13 cellular contexts compared by ENCODE assay signal in the genomic region with DNA sequence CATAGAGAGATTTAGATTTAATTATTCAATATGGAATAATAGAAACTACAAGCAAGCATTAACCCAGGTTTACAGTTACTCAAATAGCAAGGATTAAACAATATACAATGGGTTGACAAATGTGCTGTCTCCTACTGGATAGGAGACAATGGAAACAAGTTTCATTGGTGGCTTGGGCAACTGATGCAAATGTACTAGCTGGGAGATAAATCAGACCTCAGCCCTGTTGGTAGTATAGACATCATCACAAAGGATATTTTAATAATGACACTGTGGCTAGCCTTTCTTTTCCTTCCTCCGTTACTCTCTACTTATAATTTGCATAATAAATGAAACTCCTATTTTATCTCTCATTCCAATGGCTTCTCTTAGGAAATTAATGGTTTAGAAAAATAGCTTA.
"Had no signal": no experiment of that assay in that cellular context is flagged by ENCODE, and none has a peak within 500 bp of the region (broad histone marks: within the 10 kb centered on the region; RNA-seq: fewer than 3 reads in every experiment).

No MANE protein-coding gene starts in this region.

- H3K27ac Mint-ChIP-seq: activated CD8-positive, alpha-beta T cell treated with anti-CD3 and anti-CD28 coated beads for 36 hours; activated naive CD8-positive, alpha-beta T cell treated with anti-CD3 and anti-CD28 coated beads, Interleukin-2, amount 10 ng/mL, durations not matched to agents 7 days and 5 days; activated T-cell treated with anti-CD3 and anti-CD28 coated beads, Interleukin-2, amount 50 U/mL, for 72 hours; type B pancreatic cell had no signal

- H3K4me1 ChIP-seq: parathyroid adenoma had no signal

- DNase-seq: activated CD8-positive, alpha-beta memory T cell treated with anti-CD3 and anti-CD28 coated beads, Interleukin-2, amount 50 U/mL, for 4 hours; activated CD8-positive, alpha-beta T cell treated with anti-CD3 and anti-CD28 coated beads for 36 hours; activated gamma-delta T cell treated with Interleukin-2 at 50 U/mL for 16 hours; activated naive CD8-positive, alpha-beta T cell treated with anti-CD3 and anti-CD28 coated beads, Interleukin-2, amount 10 ng/mL, durations not matched to agents 7 days and 5 days; activated T-cell treated with anti-CD3 and anti-CD28 coated beads, Interleukin-2, amount 50 U/mL, for 72 hours; dorsolateral prefrontal cortex; stimulated activated CD4-positive, alpha-beta T cell treated with anti-CD3 and anti-CD28 coated beads, Interleukin-1b, Interleukin-23, amount 100 ng/mL, for 48 hours; stimulated activated naive CD4-positive, alpha-beta T cell; SW 1271 had no signal

- H3K27me3 ChIP-seq: dorsolateral prefrontal cortex had no signal

- H3K9me3 ChIP-seq: mucosa of descending colon had no signal

- H3K27ac ChIP-seq: dorsolateral prefrontal cortex, parathyroid adenoma had no signal

- H3K9me3 Mint-ChIP-seq: activated CD8-positive, alpha-beta T cell treated with anti-CD3 and anti-CD28 coated beads for 36 hours; activated naive CD8-positive, alpha-beta T cell treated with anti-CD3 and anti-CD28 coated beads, Interleukin-2, amount 10 ng/mL, durations not matched to agents 7 days and 5 days; activated T-cell treated with anti-CD3 and anti-CD28 coated beads, Interleukin-2, amount 50 U/mL, for 72 hours; neural crest cell; type B pancreatic cell had no signal

- ATAC-seq: activated CD8-positive, alpha-beta T cell treated with anti-CD3 and anti-CD28 coated beads for 36 hours; activated T-cell treated with anti-CD3 and anti-CD28 coated beads, Interleukin-2, amount 50 U/mL, for 72 hours had no signal

- H3K79me2 ChIP-seq: parathyroid adenoma had no signal

- H2AFZ ChIP-seq: parathyroid adenoma had no signal

- H3K36me3 Mint-ChIP-seq: activated naive CD8-positive, alpha-beta T cell treated with anti-CD3 and anti-CD28 coated beads, Interleukin-2, amount 10 ng/mL, durations not matched to agents 7 days and 5 days; type B pancreatic cell had no signal

- H3K27me3 Mint-ChIP-seq: activated CD8-positive, alpha-beta T cell treated with anti-CD3 and anti-CD28 coated beads for 36 hours; activated naive CD8-positive, alpha-beta T cell treated with anti-CD3 and anti-CD28 coated beads, Interleukin-2, amount 10 ng/mL, durations not matched to agents 7 days and 5 days; type B pancreatic cell had no signal

- H3K4me3 Mint-ChIP-seq: activated CD8-positive, alpha-beta T cell treated with anti-CD3 and anti-CD28 coated beads for 36 hours; activated naive CD8-positive, alpha-beta T cell treated with anti-CD3 and anti-CD28 coated beads, Interleukin-2, amount 10 ng/mL, durations not matched to agents 7 days and 5 days; activated T-cell treated with anti-CD3 and anti-CD28 coated beads, Interleukin-2, amount 50 U/mL, for 72 hours; neural crest cell; type B pancreatic cell had no signal

- H3K4me3 ChIP-seq: dorsolateral prefrontal cortex, mucosa of descending colon had no signal

- H3K4me1 Mint-ChIP-seq: activated naive CD8-positive, alpha-beta T cell treated with anti-CD3 and anti-CD28 coated beads, Interleukin-2, amount 10 ng/mL, durations not matched to agents 7 days and 5 days had no signal
